In genomic region chr6:134039116-134039515, GRCh38 we compare ENCODE assay signal across 29 cellular contexts. TPM values are rescaled to one million over a fixed set of nuclear protein-coding genes. Genes with fewer than 3 reads are reported as not detected.
"Had no signal": no experiment of that assay in that cellular context is flagged by ENCODE, and none has a peak within 500 bp of the region (broad histone marks: within the 10 kb centered on the region; RNA-seq: fewer than 3 reads in every experiment).

No MANE protein-coding gene starts in this region.

- H3K79me2 ChIP-seq: parathyroid adenoma had no signal

- H2AFZ ChIP-seq: parathyroid adenoma had no signal

- H3K27ac ChIP-seq: neutrophil, ovary, parathyroid adenoma, psoas muscle, right lobe of liver, sigmoid colon, stomach, thoracic aorta, thyroid gland, tibial nerve, upper lobe of left lung, vagina had no signal

- H3K9me3 Mint-ChIP-seq: natural killer cell treated with Interleukin-12 subunit alpha and Interleukin-12 subunit beta and Interleukin-15 and Interleukin-18, amount 100 ng/mL, for 72 hours; stimulated activated effector memory CD8-positive, alpha-beta T cell treated with anti-CD3 and anti-CD28 coated beads, Interleukin-12 subunit alpha, Interleukin-12 subunit beta, amount 100 ng/mL, for 72 hours; stimulated activated naive CD8-positive, alpha-beta T cell treated with anti-CD3 and anti-CD28 coated beads, Interleukin-15, Interleukin-2, amounts not matched to agents 100 ng/mL and 50 ng/mL, for 24 hours had no signal

- H3K9ac ChIP-seq: parathyroid adenoma had no signal

- H3K4me3 ChIP-seq: ovary, psoas muscle, right lobe of liver, sigmoid colon, stomach, thoracic aorta, thyroid gland, tibial nerve, upper lobe of left lung, vagina had no signal

- DNase-seq: nephron progenitor cell; occipital lobe; ovary; posterior cingulate gyrus; psoas muscle; right cardiac atrium; right lobe of liver; sigmoid colon; small intestine; stimulated activated CD4-positive, alpha-beta T cell treated with anti-CD3 and anti-CD28 coated beads, Interleukin-15, amount 100 ng/mL, for 24 hours; stimulated activated CD4-positive, alpha-beta T cell treated with anti-CD3 and anti-CD28 coated beads, Interleukin-2, amount 100 ng/mL, for 24 hours; stimulated activated CD4-positive, alpha-beta T cell treated with anti-CD3 and anti-CD28 coated beads, Interleukin-2, amount 100 ng/mL, for 48 hours; stimulated activated CD4-positive, alpha-beta T cell treated with anti-CD3 and anti-CD28 coated beads, Interleukin-4, amount 100 ng/mL, for 24 hours; stimulated activated naive B cell treated with anti-CD40 and anti-IgM and Interleukin-4, amounts not matched to agents 10 μg/mL and 1 μg/mL and 100 μg/mL, for 72 hours; stimulated activated naive CD4-positive, alpha-beta T cell treated with Interleukin-2 at 50 U/mL for 16 hours; stomach; thyroid gland; trophoblast cell; upper lobe of left lung had no signal

- H3K27me3 Mint-ChIP-seq: progenitor cell of endocrine pancreas had no signal

- H3K9me3 ChIP-seq: neutrophil, ovary, psoas muscle, right lobe of liver, sigmoid colon, stomach, thoracic aorta, thyroid gland, tibial nerve, upper lobe of left lung, vagina had no signal

- H3K36me3 ChIP-seq: neutrophil, ovary, right lobe of liver, sigmoid colon, stomach, thoracic aorta, thyroid gland, tibial nerve, upper lobe of left lung, vagina had no signal

- H3K4me3 Mint-ChIP-seq: natural killer cell treated with Interleukin-12 subunit alpha and Interleukin-12 subunit beta and Interleukin-15 and Interleukin-18, amount 100 ng/mL, for 72 hours; nephron progenitor cell; neural crest cell; stimulated activated effector memory CD8-positive, alpha-beta T cell treated with anti-CD3 and anti-CD28 coated beads, Interleukin-12 subunit alpha, Interleukin-12 subunit beta, amount 100 ng/mL, for 72 hours; stimulated activated naive B cell treated with anti-CD40 and anti-IgM and Interleukin-4, amounts not matched to agents 10 μg/mL and 1 μg/mL and 100 μg/mL, for 72 hours; stimulated activated naive CD8-positive, alpha-beta T cell treated with anti-CD3 and anti-CD28 coated beads, Interleukin-15, Interleukin-2, amounts not matched to agents 100 ng/mL and 50 ng/mL, for 24 hours had no signal

- ATAC-seq: natural killer cell treated with Interleukin-12 subunit alpha and Interleukin-12 subunit beta and Interleukin-15 and Interleukin-18, amount 100 ng/mL, for 72 hours; psoas muscle; right cardiac atrium; right lobe of liver; stimulated activated effector memory CD8-positive, alpha-beta T cell treated with anti-CD3 and anti-CD28 coated beads, Interleukin-12 subunit alpha, Interleukin-12 subunit beta, amount 100 ng/mL, for 72 hours; stimulated activated naive B cell treated with anti-CD40 and anti-IgM and Interleukin-4, amounts not matched to agents 10 μg/mL and 1 μg/mL and 100 μg/mL, for 72 hours had no signal

- H3K36me3 Mint-ChIP-seq: natural killer cell treated with Interleukin-12 subunit alpha and Interleukin-12 subunit beta and Interleukin-15 and Interleukin-18, amount 100 ng/mL, for 72 hours; stimulated activated effector memory CD8-positive, alpha-beta T cell treated with anti-CD3 and anti-CD28 coated beads, Interleukin-12 subunit alpha, Interleukin-12 subunit beta, amount 100 ng/mL, for 72 hours had no signal

- H3K27ac Mint-ChIP-seq: natural killer cell treated with Interleukin-12 subunit alpha and Interleukin-12 subunit beta and Interleukin-15 and Interleukin-18, amount 100 ng/mL, for 72 hours; nephron progenitor cell; progenitor cell of endocrine pancreas; stimulated activated effector memory CD8-positive, alpha-beta T cell treated with anti-CD3 and anti-CD28 coated beads, Interleukin-12 subunit alpha, Interleukin-12 subunit beta, amount 100 ng/mL, for 72 hours; stimulated activated naive B cell treated with anti-CD40 and anti-IgM and Interleukin-4, amounts not matched to agents 10 μg/mL and 1 μg/mL and 100 μg/mL, for 72 hours; stimulated activated naive CD8-positive, alpha-beta T cell treated with anti-CD3 and anti-CD28 coated beads, Interleukin-15, Interleukin-2, amounts not matched to agents 100 ng/mL and 50 ng/mL, for 24 hours had no signal

- H3K4me1 ChIP-seq: parathyroid adenoma, thyroid gland had no signal

- H3K27me3 ChIP-seq: ovary, right lobe of liver, sigmoid colon, stomach, thyroid gland, tibial nerve, upper lobe of left lung, vagina had no signal

RNA-seq across cellular contexts. Expression of gene SLC2A12, which starts 13.3 kb away (rescaled TPM):
- total RNA-seq: natural killer cell treated with Interleukin-12 subunit alpha and Interleukin-12 subunit beta and Interleukin-15 and Interleukin-18, amount 100 ng/mL, for 72 hours had no signal
